8 cellular contexts compared by ENCODE assay signal in genomic region chr1:58249729-58250586, GRCh38.
DNase-seq lines count a peak whose midpoint lies in the region; ATAC-seq and TF ChIP-seq lines count a peak whose summit lies in the region.

No MANE protein-coding gene starts in this region.

- CTCF ChIA-PET in CD8-positive, alpha-beta memory T cell (lab: Charles Lee) = no interaction called here
- CTCF ChIA-PET in HEK293 (lab: Yijun Ruan, JAX) (interaction anchor here (0.7 kb wide), 1 partner anchor 1118 kb away, joined by 3 read pairs; no protein-coding TSS in a partner anchor), PC-3 (lab: Charles Lee) (no interaction called here)

- ATAC-seq in T-helper 17 cell (no peak), natural killer cell (peak in 1 of 3 donors; percentile 44), PC-3 (no peak), GM21447 (IDR thresholded peaks at IDR 0.05; ENCODE audit: unreplicated experiment) (no peak)

- H3K9me3 Mint-ChIP-seq in CD8-positive, alpha-beta memory T cell = no peaks in the 10 kb centered on the region
- no peaks in the 10 kb centered on the region for H3K9me3 Mint-ChIP-seq in natural killer cell

- peak overlapping the region in 1 of 8 donors; percentile 40 for H3K27ac Mint-ChIP-seq in CD8-positive, alpha-beta memory T cell
- H3K27ac Mint-ChIP-seq in T-helper 17 cell = no peak overlapping the region
- H3K27ac Mint-ChIP-seq in natural killer cell = no peak overlapping the region

- H3K27me3 Mint-ChIP-seq in CD8-positive, alpha-beta memory T cell = peaks cover 9 to 36% of the 10 kb centered on the region in 2 donors
- H3K27me3 Mint-ChIP-seq in T-helper 17 cell (peaks cover 50% of the 10 kb centered on the region), natural killer cell (ENCODE audit: low read depth in 2 of 2) (peaks cover 27 to 47% of the 10 kb centered on the region in 2 donors)

- TF ChIP-seq CTCF in HEK293 (tag by site-specific recombination; IDR thresholded peaks at IDR 0.05) = peak; percentile 34; the same call in 1 of the 2 replicates
- TF ChIP-seq CTCF in natural killer cell (IDR thresholded peaks at IDR 0.05) = no peak
- TF ChIP-seq CTCF in PC-3 (conservative IDR thresholded peaks at IDR 0.05; ENCODE audit: low read depth, low read length) = no peak

- no peak overlapping the region for H3K4me3 ChIP-seq in CD8-positive, alpha-beta memory T cell (ENCODE audit: low read length)
- H3K4me3 ChIP-seq in HEK293 (ENCODE audit: low read depth, low read length) (peak overlapping the region; percentile 24), PC-3 (ENCODE audit: low read length) (no peak overlapping the region)

- peak overlapping the region; percentile 33 to 92 (median 77) for H3K4me3 Mint-ChIP-seq in CD8-positive, alpha-beta memory T cell
- peak overlapping the region; percentile 13 for H3K4me3 Mint-ChIP-seq in T-helper 17 cell
- peak overlapping the region; percentile 62 for H3K4me3 Mint-ChIP-seq in natural killer cell

- H3K4me1 ChIP-seq in CD8-positive, alpha-beta memory T cell (ENCODE audit: insufficient read depth, low read length) = no peaks in the 10 kb centered on the region
- H3K4me1 ChIP-seq in HEK293 (ENCODE audit: control insufficient read depth, insufficient read depth, low read length) (no peaks in the 10 kb centered on the region), PC-3 (ENCODE audit: insufficient read depth, low read length) (no peaks in the 10 kb centered on the region)

- H3K79me2 ChIP-seq in PC-3 (ENCODE audit: low read length) = no peaks in the 10 kb centered on the region

- H3F3A ChIP-seq in PC-3 (ENCODE audit: low read length, unreplicated experiment) = no peaks in the 10 kb centered on the region

- H3K4me1 Mint-ChIP-seq in CD8-positive, alpha-beta memory T cell = peaks cover 2 to 12% (median 7%) of the 10 kb centered on the region in 3 donors
- H3K4me1 Mint-ChIP-seq in T-helper 17 cell (peaks cover 2% of the 10 kb centered on the region), natural killer cell (peaks cover 0 to 4% of the 10 kb centered on the region in 2 donors)

- BruUV-seq in PC-3 (replicated peaks; lab: Mats Ljungman, UMichigan) = no TSS peak

- H3K27me3 ChIP-seq in CD8-positive, alpha-beta memory T cell (ENCODE audit: insufficient read depth, low read length, poor library complexity, severe bottlenecking) = peaks cover 3% of the 10 kb centered on the region
- peaks cover 17% of the 10 kb centered on the region for H3K27me3 ChIP-seq in PC-3 (ENCODE audit: low read length)

- H3K4me2 ChIP-seq in PC-3 (ENCODE audit: low read length) = no peak overlapping the region

- H2AFZ ChIP-seq in PC-3 (ENCODE audit: low read length) = no peak overlapping the region

- no peaks in the 10 kb centered on the region for H3K36me3 ChIP-seq in CD8-positive, alpha-beta memory T cell (ENCODE audit: insufficient read depth, low read length)
- H3K36me3 ChIP-seq in HEK293 (ENCODE audit: control insufficient read depth in 2 of 2, insufficient read depth in 1 of 2, low read length in 2 of 2) (no peaks in the 10 kb centered on the region), PC-3 (ENCODE audit: low read depth, low read length) (no peaks in the 10 kb centered on the region)

- POLR2A ChIA-PET in CD8-positive, alpha-beta memory T cell (lab: Charles Lee) = no interaction called here
- POLR2A ChIA-PET in HEK293 (lab: Yijun Ruan, JAX) = no interaction called here
- POLR2A ChIA-PET in PC-3 (lab: Charles Lee; ENCODE audit: unreplicated experiment) = no interaction called here

- no peak overlapping the region for H3K9ac ChIP-seq in PC-3 (ENCODE audit: low read length)

- H3K9me3 ChIP-seq in CD8-positive, alpha-beta memory T cell (ENCODE audit: low read length) = no peaks in the 10 kb centered on the region
- H3K9me3 ChIP-seq in HEK293 (ENCODE audit: control insufficient read depth, insufficient read depth, low read depth, low read length) = no peaks in the 10 kb centered on the region
- no peaks in the 10 kb centered on the region for H3K9me3 ChIP-seq in T-helper 17 cell (ENCODE audit: control insufficient read depth, low read length, poor library complexity, severe bottlenecking)
- H3K9me3 ChIP-seq in PC-3 (ENCODE audit: low read length) = no peaks in the 10 kb centered on the region

- no peaks in the 10 kb centered on the region for H4K20me1 ChIP-seq in PC-3 (ENCODE audit: low read length)

- no peak overlapping the region for H3K27ac ChIP-seq in CD8-positive, alpha-beta memory T cell (ENCODE audit: low read depth, low read length)
- H3K27ac ChIP-seq in HEK293 (ENCODE audit: extremely low read depth, low read depth, low read length) (no peak overlapping the region; the same call in 1 of the 2 replicates), PC-3 (ENCODE audit: low read length) (no peak overlapping the region)

- intact Hi-C loops in natural killer cell (cut with micrococcal nuclease) (no loop called here), PC-3 (cut with micrococcal nuclease) (no loop called here)

- no peaks in the 10 kb centered on the region for H3K36me3 Mint-ChIP-seq in CD8-positive, alpha-beta memory T cell
- H3K36me3 Mint-ChIP-seq in T-helper 17 cell (ENCODE audit: low read depth) (no peaks in the 10 kb centered on the region), natural killer cell (no peaks in the 10 kb centered on the region)

- DNase-seq in CD8-positive, alpha-beta memory T cell = no peak
- DNase-seq in T-helper 17 cell = no peak
- DNase-seq in fibroblast of peridontal ligament (ENCODE audit: extremely low read depth) = peak; percentile 4
- no peak for DNase-seq in natural killer cell
- DNase-seq in 8988T = no peak
- DNase-seq in PC-3 = no peak

- H3K9me2 ChIP-seq in PC-3 (replicated peaks; ENCODE audit: low read length) = no peaks in the 10 kb centered on the region

TF ChIP-seq in HEK293, 187 proteins besides CTCF, POLR2A, EP300 and RAD21 (continues in another document):
- no peak for TF ChIP-seq ZNF843 (tag by site-specific recombination; IDR thresholded peaks at IDR 0.05)
- no peak for TF ChIP-seq ZNF529 (tag by site-specific recombination; IDR thresholded peaks at IDR 0.05; ENCODE audit: insufficient replicate concordance)
- no peak for TF ChIP-seq ZNF701 (tag by site-specific recombination; IDR thresholded peaks at IDR 0.05)
- TF ChIP-seq ZNF76 (tag by site-specific recombination; IDR thresholded peaks at IDR 0.05; ENCODE audit: borderline replicate concordance, low read depth) = no peak
- no peak for TF ChIP-seq BCL11B (tag by site-specific recombination; IDR thresholded peaks at IDR 0.05; ENCODE audit: low read depth)
- TF ChIP-seq ZSCAN18 (tag by site-specific recombination; IDR thresholded peaks at IDR 0.05) = no peak
- TF ChIP-seq ZNF610 (tag by site-specific recombination; IDR thresholded peaks at IDR 0.05; ENCODE audit: borderline replicate concordance) = no peak
- TF ChIP-seq ZNF174 (tag by site-specific recombination; IDR thresholded peaks at IDR 0.05) = no peak
- TF ChIP-seq ZNF514 (tag by site-specific recombination; IDR thresholded peaks at IDR 0.05) = no peak
- TF ChIP-seq OSR2 (tag by site-specific recombination; IDR thresholded peaks at IDR 0.05) = peak; percentile 97
- no peak for TF ChIP-seq TSHZ1 (tag by site-specific recombination; IDR thresholded peaks at IDR 0.05; ENCODE audit: borderline replicate concordance)
- TF ChIP-seq SALL2 (tag by site-specific recombination; IDR thresholded peaks at IDR 0.05; ENCODE audit: borderline replicate concordance) = no peak
- TF ChIP-seq ZNF140 (tag by site-specific recombination; IDR thresholded peaks at IDR 0.05) = no peak
- TF ChIP-seq ZFHX2 (tag by site-specific recombination; conservative IDR thresholded peaks at IDR 0.05) = no peak
- TF ChIP-seq RBAK (tag by site-specific recombination; IDR thresholded peaks at IDR 0.05) = no peak
- no peak for TF ChIP-seq ZNF596 (tag by site-specific recombination; IDR thresholded peaks at IDR 0.05)
- TF ChIP-seq ZBTB21 (tag by site-specific recombination; IDR thresholded peaks at IDR 0.05) = no peak
- no peak for TF ChIP-seq MYNN (tag by site-specific recombination; IDR thresholded peaks at IDR 0.05; ENCODE audit: borderline replicate concordance)

Comparison
In these comparisons a context has a peak if more than half of its experiments do, and no peak if none do; other contexts are left out.
1. H3K4me3 Mint-ChIP-seq: peak in every context shown above with its lines; median percentile 77 in CD8-positive, alpha-beta memory T cell; 62 in natural killer cell; 13 in T-helper 17 cell.